In the genomic region with DNA sequence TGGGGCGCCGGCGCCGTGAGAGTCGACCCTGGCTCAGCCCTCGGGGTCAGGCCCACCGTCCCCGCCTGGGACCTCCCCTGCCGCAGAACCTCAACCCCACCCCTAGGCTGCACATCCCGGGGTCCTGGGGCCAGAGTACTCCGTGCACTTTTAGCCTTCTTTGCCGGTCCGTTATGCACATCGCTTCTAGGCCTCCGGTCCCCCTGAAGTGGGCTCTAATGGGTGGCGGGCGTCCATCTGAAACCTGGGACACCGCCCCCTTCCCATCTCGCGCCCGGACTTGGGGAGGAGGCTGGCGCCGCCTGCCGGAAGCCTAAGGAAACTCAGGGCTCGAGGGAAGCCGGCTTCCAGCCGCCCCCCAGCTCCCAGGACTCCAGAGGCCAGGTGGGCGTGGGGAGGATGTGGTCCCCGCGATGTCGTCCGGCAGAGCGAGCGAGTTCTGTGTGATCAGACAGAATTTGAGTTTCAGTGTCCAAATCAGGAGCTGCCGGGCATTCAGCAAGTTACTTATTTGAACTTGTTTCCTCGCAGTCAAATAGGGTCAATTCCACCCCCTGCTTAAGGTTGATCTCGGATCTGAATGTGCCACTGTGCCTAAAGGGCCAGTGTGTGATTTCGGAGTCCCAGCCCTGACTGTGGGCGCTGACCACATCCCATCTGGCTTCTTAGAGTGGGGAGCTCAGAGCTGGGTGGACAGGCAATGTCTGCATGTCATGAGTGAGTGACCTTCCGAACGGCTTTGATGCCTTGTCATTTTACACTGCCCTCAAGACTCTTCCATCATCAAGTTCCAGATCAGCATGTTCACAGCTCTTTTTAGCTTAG, we compare ENCODE assay signal across 1 cellular context.
TF ChIP-seq lines count a peak whose summit lies in the region.

No MANE protein-coding gene starts in this region.

TF ChIP-seq in HepG2, 621 proteins besides CTCF, POLR2A, EP300 and RAD21 (continued from another document and continues in another):
- TF ChIP-seq, protein P1, sequence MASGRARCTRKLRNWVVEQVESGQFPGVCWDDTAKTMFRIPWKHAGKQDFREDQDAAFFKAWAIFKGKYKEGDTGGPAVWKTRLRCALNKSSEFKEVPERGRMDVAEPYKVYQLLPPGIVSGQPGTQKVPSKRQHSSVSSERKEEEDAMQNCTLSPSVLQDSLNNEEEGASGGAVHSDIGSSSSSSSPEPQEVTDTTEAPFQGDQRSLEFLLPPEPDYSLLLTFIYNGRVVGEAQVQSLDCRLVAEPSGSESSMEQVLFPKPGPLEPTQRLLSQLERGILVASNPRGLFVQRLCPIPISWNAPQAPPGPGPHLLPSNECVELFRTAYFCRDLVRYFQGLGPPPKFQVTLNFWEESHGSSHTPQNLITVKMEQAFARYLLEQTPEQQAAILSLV (CRISPR knock-in tag; IDR thresholded peaks at IDR 0.05; ENCODE audit: borderline replicate concordance) = no peak; the same call in 1 of the 2 replicates
- TF ChIP-seq ZNF550 (CRISPR knock-in tag; IDR thresholded peaks at IDR 0.05; ENCODE audit: borderline replicate concordance) (no peak), SALL2 (CRISPR knock-in tag; IDR thresholded peaks at IDR 0.05) (no peak), RORA (CRISPR knock-in tag; IDR thresholded peaks at IDR 0.05) (no peak), SMARCC2 (IDR thresholded peaks at IDR 0.05) (no peak), RBAK (CRISPR knock-in tag; IDR thresholded peaks at IDR 0.05) (no peak), ZNF776 (CRISPR knock-in tag; IDR thresholded peaks at IDR 0.05) (no peak; the same call in 1 of the 2 replicates), CBFB (CRISPR knock-in tag; IDR thresholded peaks at IDR 0.05) (peak; percentile 69; the same call in 1 of the 2 replicates), ZNF674 (CRISPR knock-in tag; IDR thresholded peaks at IDR 0.05; ENCODE audit: low read depth) (no peak), ZNF614 (CRISPR knock-in tag; IDR thresholded peaks at IDR 0.05; ENCODE audit: borderline replicate concordance) (no peak), ZNF7 (CRISPR knock-in tag; IDR thresholded peaks at IDR 0.05) (no peak), ARNT (IDR thresholded peaks at IDR 0.05) (no peak), HMGA1 (CRISPR knock-in tag; conservative IDR thresholded peaks at IDR 0.05) (no peak), IRF2 (CRISPR knock-in tag; IDR thresholded peaks at IDR 0.05) (0 out of 2 replicates have a peak, but pooled peaks have one; percentile 18), ZNF670 (CRISPR knock-in tag; IDR thresholded peaks at IDR 0.05; ENCODE audit: borderline replicate concordance) (no peak), RFXAP (CRISPR knock-in tag; IDR thresholded peaks at IDR 0.05; ENCODE audit: borderline replicate concordance) (no peak), ZMYM2 (CRISPR knock-in tag; IDR thresholded peaks at IDR 0.05) (no peak), ZNF549 (CRISPR knock-in tag; IDR thresholded peaks at IDR 0.05) (no peak), HDAC2 (CRISPR knock-in tag; IDR thresholded peaks at IDR 0.05) (no peak), ISL2 (CRISPR knock-in tag; IDR thresholded peaks at IDR 0.05) (no peak)
- TF ChIP-seq, protein P2, sequence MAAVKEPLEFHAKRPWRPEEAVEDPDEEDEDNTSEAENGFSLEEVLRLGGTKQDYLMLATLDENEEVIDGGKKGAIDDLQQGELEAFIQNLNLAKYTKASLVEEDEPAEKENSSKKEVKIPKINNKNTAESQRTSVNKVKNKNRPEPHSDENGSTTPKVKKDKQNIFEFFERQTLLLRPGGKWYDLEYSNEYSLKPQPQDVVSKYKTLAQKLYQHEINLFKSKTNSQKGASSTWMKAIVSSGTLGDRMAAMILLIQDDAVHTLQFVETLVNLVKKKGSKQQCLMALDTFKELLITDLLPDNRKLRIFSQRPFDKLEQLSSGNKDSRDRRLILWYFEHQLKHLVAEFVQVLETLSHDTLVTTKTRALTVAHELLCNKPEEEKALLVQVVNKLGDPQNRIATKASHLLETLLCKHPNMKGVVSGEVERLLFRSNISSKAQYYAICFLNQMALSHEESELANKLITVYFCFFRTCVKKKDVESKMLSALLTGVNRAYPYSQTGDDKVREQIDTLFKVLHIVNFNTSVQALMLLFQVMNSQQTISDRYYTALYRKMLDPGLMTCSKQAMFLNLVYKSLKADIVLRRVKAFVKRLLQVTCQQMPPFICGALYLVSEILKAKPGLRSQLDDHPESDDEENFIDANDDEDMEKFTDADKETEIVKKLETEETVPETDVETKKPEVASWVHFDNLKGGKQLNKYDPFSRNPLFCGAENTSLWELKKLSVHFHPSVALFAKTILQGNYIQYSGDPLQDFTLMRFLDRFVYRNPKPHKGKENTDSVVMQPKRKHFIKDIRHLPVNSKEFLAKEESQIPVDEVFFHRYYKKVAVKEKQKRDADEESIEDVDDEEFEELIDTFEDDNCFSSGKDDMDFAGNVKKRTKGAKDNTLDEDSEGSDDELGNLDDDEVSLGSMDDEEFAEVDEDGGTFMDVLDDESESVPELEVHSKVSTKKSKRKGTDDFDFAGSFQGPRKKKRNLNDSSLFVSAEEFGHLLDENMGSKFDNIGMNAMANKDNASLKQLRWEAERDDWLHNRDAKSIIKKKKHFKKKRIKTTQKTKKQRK (IDR thresholded peaks at IDR 0.05; ENCODE audit: low read length) = no peak
- TF ChIP-seq, protein P3, sequence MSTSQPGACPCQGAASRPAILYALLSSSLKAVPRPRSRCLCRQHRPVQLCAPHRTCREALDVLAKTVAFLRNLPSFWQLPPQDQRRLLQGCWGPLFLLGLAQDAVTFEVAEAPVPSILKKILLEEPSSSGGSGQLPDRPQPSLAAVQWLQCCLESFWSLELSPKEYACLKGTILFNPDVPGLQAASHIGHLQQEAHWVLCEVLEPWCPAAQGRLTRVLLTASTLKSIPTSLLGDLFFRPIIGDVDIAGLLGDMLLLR (CRISPR knock-in tag; IDR thresholded peaks at IDR 0.05) = peak; percentile 83
- TF ChIP-seq, protein P4, sequence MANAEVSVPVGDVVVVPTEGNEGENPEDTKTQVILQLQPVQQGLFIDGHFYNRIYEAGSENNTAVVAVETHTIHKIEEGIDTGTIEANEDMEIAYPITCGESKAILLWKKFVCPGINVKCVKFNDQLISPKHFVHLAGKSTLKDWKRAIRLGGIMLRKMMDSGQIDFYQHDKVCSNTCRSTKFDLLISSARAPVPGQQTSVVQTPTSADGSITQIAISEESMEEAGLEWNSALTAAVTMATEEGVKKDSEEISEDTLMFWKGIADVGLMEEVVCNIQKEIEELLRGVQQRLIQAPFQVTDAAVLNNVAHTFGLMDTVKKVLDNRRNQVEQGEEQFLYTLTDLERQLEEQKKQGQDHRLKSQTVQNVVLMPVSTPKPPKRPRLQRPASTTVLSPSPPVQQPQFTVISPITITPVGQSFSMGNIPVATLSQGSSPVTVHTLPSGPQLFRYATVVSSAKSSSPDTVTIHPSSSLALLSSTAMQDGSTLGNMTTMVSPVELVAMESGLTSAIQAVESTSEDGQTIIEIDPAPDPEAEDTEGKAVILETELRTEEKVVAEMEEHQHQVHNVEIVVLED (CRISPR knock-in tag; IDR thresholded peaks at IDR 0.05; ENCODE audit: borderline replicate concordance) = no peak
- TF ChIP-seq, protein P5, sequence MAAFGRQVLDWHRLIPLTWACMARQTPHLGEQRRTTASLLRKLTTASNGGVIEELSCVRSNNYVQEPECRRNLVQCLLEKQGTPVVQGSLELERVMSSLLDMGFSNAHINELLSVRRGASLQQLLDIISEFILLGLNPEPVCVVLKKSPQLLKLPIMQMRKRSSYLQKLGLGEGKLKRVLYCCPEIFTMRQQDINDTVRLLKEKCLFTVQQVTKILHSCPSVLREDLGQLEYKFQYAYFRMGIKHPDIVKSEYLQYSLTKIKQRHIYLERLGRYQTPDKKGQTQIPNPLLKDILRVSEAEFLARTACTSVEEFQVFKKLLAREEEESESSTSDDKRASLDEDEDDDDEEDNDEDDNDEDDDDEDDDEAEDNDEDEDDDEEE (CRISPR knock-in tag; IDR thresholded peaks at IDR 0.05) = peak; percentile 94; the same call in 1 of the 2 replicates
- TF ChIP-seq, protein P6, sequence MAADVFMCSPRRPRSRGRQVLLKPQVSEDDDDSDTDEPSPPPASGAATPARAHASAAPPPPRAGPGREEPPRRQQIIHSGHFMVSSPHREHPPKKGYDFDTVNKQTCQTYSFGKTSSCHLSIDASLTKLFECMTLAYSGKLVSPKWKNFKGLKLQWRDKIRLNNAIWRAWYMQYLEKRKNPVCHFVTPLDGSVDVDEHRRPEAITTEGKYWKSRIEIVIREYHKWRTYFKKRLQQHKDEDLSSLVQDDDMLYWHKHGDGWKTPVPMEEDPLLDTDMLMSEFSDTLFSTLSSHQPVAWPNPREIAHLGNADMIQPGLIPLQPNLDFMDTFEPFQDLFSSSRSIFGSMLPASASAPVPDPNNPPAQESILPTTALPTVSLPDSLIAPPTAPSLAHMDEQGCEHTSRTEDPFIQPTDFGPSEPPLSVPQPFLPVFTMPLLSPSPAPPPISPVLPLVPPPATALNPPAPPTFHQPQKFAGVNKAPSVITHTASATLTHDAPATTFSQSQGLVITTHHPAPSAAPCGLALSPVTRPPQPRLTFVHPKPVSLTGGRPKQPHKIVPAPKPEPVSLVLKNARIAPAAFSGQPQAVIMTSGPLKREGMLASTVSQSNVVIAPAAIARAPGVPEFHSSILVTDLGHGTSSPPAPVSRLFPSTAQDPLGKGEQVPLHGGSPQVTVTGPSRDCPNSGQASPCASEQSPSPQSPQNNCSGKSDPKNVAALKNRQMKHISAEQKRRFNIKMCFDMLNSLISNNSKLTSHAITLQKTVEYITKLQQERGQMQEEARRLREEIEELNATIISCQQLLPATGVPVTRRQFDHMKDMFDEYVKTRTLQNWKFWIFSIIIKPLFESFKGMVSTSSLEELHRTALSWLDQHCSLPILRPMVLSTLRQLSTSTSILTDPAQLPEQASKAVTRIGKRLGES (CRISPR knock-in tag; IDR thresholded peaks at IDR 0.05; ENCODE audit: borderline replicate concordance) = no peak
- TF ChIP-seq, protein P7, sequence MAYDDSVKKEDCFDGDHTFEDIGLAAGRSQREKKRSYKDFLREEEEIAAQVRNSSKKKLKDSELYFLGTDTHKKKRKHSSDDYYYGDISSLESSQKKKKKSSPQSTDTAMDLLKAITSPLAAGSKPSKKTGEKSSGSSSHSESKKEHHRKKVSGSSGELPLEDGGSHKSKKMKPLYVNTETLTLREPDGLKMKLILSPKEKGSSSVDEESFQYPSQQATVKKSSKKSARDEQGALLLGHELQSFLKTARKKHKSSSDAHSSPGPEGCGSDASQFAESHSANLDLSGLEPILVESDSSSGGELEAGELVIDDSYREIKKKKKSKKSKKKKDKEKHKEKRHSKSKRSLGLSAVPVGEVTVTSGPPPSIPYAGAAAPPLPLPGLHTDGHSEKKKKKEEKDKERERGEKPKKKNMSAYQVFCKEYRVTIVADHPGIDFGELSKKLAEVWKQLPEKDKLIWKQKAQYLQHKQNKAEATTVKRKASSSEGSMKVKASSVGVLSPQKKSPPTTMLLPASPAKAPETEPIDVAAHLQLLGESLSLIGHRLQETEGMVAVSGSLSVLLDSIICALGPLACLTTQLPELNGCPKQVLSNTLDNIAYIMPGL (CRISPR knock-in tag; IDR thresholded peaks at IDR 0.05; ENCODE audit: borderline replicate concordance in 1 of 2, low read depth in 1 of 2) = peak; percentile 68 to 79; a peak in 3 of 4 replicates
- TF ChIP-seq, protein P8, sequence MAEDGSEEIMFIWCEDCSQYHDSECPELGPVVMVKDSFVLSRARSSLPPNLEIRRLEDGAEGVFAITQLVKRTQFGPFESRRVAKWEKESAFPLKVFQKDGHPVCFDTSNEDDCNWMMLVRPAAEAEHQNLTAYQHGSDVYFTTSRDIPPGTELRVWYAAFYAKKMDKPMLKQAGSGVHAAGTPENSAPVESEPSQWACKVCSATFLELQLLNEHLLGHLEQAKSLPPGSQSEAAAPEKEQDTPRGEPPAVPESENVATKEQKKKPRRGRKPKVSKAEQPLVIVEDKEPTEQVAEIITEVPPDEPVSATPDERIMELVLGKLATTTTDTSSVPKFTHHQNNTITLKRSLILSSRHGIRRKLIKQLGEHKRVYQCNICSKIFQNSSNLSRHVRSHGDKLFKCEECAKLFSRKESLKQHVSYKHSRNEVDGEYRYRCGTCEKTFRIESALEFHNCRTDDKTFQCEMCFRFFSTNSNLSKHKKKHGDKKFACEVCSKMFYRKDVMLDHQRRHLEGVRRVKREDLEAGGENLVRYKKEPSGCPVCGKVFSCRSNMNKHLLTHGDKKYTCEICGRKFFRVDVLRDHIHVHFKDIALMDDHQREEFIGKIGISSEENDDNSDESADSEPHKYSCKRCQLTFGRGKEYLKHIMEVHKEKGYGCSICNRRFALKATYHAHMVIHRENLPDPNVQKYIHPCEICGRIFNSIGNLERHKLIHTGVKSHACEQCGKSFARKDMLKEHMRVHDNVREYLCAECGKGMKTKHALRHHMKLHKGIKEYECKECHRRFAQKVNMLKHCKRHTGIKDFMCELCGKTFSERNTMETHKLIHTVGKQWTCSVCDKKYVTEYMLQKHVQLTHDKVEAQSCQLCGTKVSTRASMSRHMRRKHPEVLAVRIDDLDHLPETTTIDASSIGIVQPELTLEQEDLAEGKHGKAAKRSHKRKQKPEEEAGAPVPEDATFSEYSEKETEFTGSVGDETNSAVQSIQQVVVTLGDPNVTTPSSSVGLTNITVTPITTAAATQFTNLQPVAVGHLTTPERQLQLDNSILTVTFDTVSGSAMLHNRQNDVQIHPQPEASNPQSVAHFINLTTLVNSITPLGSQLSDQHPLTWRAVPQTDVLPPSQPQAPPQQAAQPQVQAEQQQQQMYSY (CRISPR knock-in tag; IDR thresholded peaks at IDR 0.05) = no peak
- TF ChIP-seq, protein P9, sequence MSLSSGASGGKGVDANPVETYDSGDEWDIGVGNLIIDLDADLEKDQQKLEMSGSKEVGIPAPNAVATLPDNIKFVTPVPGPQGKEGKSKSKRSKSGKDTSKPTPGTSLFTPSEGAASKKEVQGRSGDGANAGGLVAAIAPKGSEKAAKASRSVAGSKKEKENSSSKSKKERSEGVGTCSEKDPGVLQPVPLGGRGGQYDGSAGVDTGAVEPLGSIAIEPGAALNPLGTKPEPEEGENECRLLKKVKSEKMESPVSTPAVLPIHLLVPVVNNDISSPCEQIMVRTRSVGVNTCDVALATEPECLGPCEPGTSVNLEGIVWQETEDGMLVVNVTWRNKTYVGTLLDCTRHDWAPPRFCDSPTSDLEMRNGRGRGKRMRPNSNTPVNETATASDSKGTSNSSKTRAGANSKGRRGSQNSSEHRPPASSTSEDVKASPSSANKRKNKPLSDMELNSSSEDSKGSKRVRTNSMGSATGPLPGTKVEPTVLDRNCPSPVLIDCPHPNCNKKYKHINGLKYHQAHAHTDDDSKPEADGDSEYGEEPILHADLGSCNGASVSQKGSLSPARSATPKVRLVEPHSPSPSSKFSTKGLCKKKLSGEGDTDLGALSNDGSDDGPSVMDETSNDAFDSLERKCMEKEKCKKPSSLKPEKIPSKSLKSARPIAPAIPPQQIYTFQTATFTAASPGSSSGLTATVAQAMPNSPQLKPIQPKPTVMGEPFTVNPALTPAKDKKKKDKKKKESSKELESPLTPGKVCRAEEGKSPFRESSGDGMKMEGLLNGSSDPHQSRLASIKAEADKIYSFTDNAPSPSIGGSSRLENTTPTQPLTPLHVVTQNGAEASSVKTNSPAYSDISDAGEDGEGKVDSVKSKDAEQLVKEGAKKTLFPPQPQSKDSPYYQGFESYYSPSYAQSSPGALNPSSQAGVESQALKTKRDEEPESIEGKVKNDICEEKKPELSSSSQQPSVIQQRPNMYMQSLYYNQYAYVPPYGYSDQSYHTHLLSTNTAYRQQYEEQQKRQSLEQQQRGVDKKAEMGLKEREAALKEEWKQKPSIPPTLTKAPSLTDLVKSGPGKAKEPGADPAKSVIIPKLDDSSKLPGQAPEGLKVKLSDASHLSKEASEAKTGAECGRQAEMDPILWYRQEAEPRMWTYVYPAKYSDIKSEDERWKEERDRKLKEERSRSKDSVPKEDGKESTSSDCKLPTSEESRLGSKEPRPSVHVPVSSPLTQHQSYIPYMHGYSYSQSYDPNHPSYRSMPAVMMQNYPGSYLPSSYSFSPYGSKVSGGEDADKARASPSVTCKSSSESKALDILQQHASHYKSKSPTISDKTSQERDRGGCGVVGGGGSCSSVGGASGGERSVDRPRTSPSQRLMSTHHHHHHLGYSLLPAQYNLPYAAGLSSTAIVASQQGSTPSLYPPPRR (CRISPR knock-in tag; IDR thresholded peaks at IDR 0.05; ENCODE audit: borderline replicate concordance) = no peak
